Comparison of ENCODE assay signal across 1 cellular context in the genomic region with DNA sequence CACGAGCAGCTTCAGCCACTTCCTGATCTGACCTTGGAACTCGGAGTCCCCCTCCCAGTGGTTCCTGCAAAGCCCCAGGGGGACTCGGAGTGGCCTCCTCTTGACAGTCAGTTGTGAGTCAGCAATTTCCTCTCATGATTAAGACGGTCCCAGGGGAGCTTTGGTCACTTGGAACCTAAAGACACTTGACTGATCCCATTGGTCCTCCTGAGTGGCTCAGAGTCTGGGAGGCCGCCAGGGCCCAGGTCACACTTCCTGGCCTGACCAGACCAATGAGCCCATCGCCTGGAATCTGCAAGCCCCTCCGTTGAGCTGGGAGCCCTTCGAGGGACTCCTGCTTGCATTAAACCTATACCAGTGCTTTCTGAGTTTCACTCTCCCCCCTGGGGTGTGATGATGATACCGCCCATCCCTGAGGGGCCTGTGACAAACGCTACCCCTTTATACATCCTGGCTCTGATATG.
TF ChIP-seq lines count a peak whose summit lies in the region.

No MANE protein-coding gene starts in this region.

TF ChIP-seq in HepG2, 621 proteins besides CTCF, POLR2A, EP300 and RAD21 (continued from another document):
- TF ChIP-seq HNF4A (CRISPR knock-in tag; IDR thresholded peaks at IDR 0.05) (peak; percentile 24; the same call in 1 of the 2 replicates), GATAD2A (CRISPR knock-in tag; IDR thresholded peaks at IDR 0.05) (peak; percentile 19; the same call in 1 of the 2 replicates), MAFK (conservative IDR thresholded peaks at IDR 0.05 in 1 of 2, IDR thresholded peaks at IDR 0.05 in 1 of 2; ENCODE audit: low read length in 2 of 2) (peak; percentile 48 to 50; a peak in 3 of 4 replicates), ZNF468 (CRISPR knock-in tag; IDR thresholded peaks at IDR 0.05) (no peak), HES4 (CRISPR knock-in tag; IDR thresholded peaks at IDR 0.05; ENCODE audit: borderline replicate concordance) (no peak), ZSCAN21 (CRISPR knock-in tag; IDR thresholded peaks at IDR 0.05; ENCODE audit: borderline replicate concordance) (no peak), HNRNPK (IDR thresholded peaks at IDR 0.05; ENCODE audit: low read depth, low read length, poor library complexity, severe bottlenecking) (no peak), SMAD9 (CRISPR knock-in tag; IDR thresholded peaks at IDR 0.05) (no peak), ZBTB20 (CRISPR knock-in tag; IDR thresholded peaks at IDR 0.05; ENCODE audit: borderline replicate concordance, low read depth) (no peak)
- TF ChIP-seq, protein P1, sequence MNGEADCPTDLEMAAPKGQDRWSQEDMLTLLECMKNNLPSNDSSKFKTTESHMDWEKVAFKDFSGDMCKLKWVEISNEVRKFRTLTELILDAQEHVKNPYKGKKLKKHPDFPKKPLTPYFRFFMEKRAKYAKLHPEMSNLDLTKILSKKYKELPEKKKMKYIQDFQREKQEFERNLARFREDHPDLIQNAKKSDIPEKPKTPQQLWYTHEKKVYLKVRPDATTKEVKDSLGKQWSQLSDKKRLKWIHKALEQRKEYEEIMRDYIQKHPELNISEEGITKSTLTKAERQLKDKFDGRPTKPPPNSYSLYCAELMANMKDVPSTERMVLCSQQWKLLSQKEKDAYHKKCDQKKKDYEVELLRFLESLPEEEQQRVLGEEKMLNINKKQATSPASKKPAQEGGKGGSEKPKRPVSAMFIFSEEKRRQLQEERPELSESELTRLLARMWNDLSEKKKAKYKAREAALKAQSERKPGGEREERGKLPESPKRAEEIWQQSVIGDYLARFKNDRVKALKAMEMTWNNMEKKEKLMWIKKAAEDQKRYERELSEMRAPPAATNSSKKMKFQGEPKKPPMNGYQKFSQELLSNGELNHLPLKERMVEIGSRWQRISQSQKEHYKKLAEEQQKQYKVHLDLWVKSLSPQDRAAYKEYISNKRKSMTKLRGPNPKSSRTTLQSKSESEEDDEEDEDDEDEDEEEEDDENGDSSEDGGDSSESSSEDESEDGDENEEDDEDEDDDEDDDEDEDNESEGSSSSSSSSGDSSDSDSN (CRISPR knock-in tag; IDR thresholded peaks at IDR 0.05), result no peak
- TF ChIP-seq, protein P2, sequence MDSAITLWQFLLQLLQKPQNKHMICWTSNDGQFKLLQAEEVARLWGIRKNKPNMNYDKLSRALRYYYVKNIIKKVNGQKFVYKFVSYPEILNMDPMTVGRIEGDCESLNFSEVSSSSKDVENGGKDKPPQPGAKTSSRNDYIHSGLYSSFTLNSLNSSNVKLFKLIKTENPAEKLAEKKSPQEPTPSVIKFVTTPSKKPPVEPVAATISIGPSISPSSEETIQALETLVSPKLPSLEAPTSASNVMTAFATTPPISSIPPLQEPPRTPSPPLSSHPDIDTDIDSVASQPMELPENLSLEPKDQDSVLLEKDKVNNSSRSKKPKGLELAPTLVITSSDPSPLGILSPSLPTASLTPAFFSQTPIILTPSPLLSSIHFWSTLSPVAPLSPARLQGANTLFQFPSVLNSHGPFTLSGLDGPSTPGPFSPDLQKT (CRISPR knock-in tag; IDR thresholded peaks at IDR 0.05; ENCODE audit: borderline replicate concordance), result no peak
- TF ChIP-seq, protein P3, sequence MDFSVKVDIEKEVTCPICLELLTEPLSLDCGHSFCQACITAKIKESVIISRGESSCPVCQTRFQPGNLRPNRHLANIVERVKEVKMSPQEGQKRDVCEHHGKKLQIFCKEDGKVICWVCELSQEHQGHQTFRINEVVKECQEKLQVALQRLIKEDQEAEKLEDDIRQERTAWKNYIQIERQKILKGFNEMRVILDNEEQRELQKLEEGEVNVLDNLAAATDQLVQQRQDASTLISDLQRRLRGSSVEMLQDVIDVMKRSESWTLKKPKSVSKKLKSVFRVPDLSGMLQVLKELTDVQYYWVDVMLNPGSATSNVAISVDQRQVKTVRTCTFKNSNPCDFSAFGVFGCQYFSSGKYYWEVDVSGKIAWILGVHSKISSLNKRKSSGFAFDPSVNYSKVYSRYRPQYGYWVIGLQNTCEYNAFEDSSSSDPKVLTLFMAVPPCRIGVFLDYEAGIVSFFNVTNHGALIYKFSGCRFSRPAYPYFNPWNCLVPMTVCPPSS (IDR thresholded peaks at IDR 0.05), result no peak
